2 cellular contexts compared by ENCODE assay signal in the genomic region with DNA sequence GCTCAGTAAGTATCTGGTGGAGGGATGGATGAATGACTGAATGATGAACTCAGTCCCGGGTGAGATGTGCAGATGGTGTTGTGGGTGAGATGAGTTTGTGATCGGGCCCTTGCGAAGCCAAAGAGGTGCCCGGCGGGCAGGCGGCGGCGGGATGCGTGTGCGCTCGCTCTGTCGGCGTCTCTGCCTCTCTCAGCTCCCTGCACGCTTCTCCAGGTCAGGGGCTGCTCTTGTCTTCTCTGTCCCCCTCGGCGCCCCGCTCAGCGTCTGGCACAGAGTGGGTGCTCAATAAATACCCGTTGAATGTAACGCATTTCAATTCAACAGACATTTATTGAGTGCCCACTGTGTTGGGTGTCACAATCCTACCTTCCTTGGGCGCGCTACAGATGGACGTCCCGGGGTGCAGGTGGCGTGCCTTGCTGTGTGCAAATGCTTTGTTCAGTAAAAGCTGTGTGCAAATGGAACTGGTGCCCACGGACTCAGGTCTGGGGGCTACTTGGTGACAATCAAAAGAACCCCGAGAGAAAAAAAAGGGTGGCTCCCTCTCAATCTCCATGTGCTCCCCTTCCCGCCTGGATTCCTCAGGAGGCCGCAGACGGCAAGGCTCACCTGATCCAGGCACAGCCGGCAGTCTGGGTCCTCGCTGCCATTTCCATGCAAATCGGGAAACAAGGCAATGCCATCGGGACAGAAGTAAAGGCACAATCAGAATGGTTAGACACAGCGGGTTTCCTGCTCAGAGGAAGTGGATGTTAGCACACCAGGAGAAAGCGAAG.
TF ChIP-seq lines count a peak whose summit lies in the region.

No MANE protein-coding gene starts in this region.

TF ChIP-seq in IMR-90, 13 proteins besides CTCF, POLR2A, EP300 and RAD21:
- TF ChIP-seq MAZ (IDR thresholded peaks at IDR 0.05; ENCODE audit: borderline replicate concordance, low read depth, low read length), result no peak
- TF ChIP-seq SMC3 (IDR thresholded peaks at IDR 0.05; ENCODE audit: low read depth, low read length), result no peak
- no peak for TF ChIP-seq MXI1 (IDR thresholded peaks at IDR 0.05; ENCODE audit: borderline replicate concordance, low read depth, low read length)
- no peak for TF ChIP-seq BHLHE40 (IDR thresholded peaks at IDR 0.05; ENCODE audit: low read depth, low read length)
- no peak for TF ChIP-seq RFX5 (IDR thresholded peaks at IDR 0.05; ENCODE audit: low read depth, low read length)
- TF ChIP-seq RCOR1 (IDR thresholded peaks at IDR 0.05; ENCODE audit: insufficient replicate concordance, low read length), result no peak
- no peak for TF ChIP-seq NFE2L2 (IDR thresholded peaks at IDR 0.05; ENCODE audit: low read depth, low read length)
- TF ChIP-seq, protein P1, sequence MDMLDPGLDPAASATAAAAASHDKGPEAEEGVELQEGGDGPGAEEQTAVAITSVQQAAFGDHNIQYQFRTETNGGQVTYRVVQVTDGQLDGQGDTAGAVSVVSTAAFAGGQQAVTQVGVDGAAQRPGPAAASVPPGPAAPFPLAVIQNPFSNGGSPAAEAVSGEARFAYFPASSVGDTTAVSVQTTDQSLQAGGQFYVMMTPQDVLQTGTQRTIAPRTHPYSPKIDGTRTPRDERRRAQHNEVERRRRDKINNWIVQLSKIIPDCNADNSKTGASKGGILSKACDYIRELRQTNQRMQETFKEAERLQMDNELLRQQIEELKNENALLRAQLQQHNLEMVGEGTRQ (IDR thresholded peaks at IDR 0.05; ENCODE audit: low read depth, low read length), result no peak
- no peak for TF ChIP-seq MAFK (IDR thresholded peaks at IDR 0.05; ENCODE audit: low read depth, low read length)
- no peak for TF ChIP-seq CEBPB (IDR thresholded peaks at IDR 0.05; ENCODE audit: low read depth, low read length)
- no peak for TF ChIP-seq FOS (IDR thresholded peaks at IDR 0.05; ENCODE audit: low read depth, low read length)
- no peak for TF ChIP-seq ELK1 (IDR thresholded peaks at IDR 0.05; ENCODE audit: borderline replicate concordance, low read depth, low read length)
- TF ChIP-seq CHD1 (IDR thresholded peaks at IDR 0.05; ENCODE audit: low read depth, low read length), result no peak

TF ChIP-seq in SK-N-SH, 30 proteins besides CTCF, POLR2A, EP300 and RAD21:
- no peak for TF ChIP-seq MEF2A (IDR thresholded peaks at IDR 0.05; ENCODE audit: borderline replicate concordance, low read depth)
- TF ChIP-seq POLR2AphosphoS5 (IDR thresholded peaks at IDR 0.05; ENCODE audit: low read depth, low read length), result no peak
- TF ChIP-seq FOXJ3 (CRISPR knock-in tag; IDR thresholded peaks at IDR 0.05), result no peak
- no peak for TF ChIP-seq ELF1 (IDR thresholded peaks at IDR 0.05)
- TF ChIP-seq RCOR1 (IDR thresholded peaks at IDR 0.05; ENCODE audit: low read length), result no peak
- no peak for TF ChIP-seq RFX5 (IDR thresholded peaks at IDR 0.05; ENCODE audit: low read length)
- TF ChIP-seq, protein P2, sequence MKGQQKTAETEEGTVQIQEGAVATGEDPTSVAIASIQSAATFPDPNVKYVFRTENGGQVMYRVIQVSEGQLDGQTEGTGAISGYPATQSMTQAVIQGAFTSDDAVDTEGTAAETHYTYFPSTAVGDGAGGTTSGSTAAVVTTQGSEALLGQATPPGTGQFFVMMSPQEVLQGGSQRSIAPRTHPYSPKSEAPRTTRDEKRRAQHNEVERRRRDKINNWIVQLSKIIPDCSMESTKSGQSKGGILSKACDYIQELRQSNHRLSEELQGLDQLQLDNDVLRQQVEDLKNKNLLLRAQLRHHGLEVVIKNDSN (IDR thresholded peaks at IDR 0.05; ENCODE audit: borderline replicate concordance, low read depth), result no peak
- TF ChIP-seq MXI1 (IDR thresholded peaks at IDR 0.05; ENCODE audit: low read depth, low read length), result no peak
- TF ChIP-seq TCF12 (IDR thresholded peaks at IDR 0.05), result no peak
- no peak for TF ChIP-seq SMC3 (IDR thresholded peaks at IDR 0.05; ENCODE audit: low read depth, low read length)
- TF ChIP-seq SIN3A (IDR thresholded peaks at IDR 0.05; ENCODE audit: borderline replicate concordance, low read depth, low read length), result no peak
- no peak for TF ChIP-seq PBX3 (IDR thresholded peaks at IDR 0.05)
- TF ChIP-seq FOSL2 (IDR thresholded peaks at IDR 0.05; ENCODE audit: borderline replicate concordance, low read depth), result no peak
- TF ChIP-seq TEAD4 (IDR thresholded peaks at IDR 0.05; ENCODE audit: borderline replicate concordance, insufficient read depth), result no peak
- TF ChIP-seq IRF3 (IDR thresholded peaks at IDR 0.05; ENCODE audit: low read depth, low read length), result no peak
- TF ChIP-seq RXRA (IDR thresholded peaks at IDR 0.05; ENCODE audit: borderline replicate concordance, low read depth), result no peak
- no peak for TF ChIP-seq YY1 (IDR thresholded peaks at IDR 0.05; ENCODE audit: low read depth)
- TF ChIP-seq, protein P1 (IDR thresholded peaks at IDR 0.05; ENCODE audit: borderline replicate concordance, low read depth, low read length), result no peak
- TF ChIP-seq FOXM1 (IDR thresholded peaks at IDR 0.05; ENCODE audit: low read depth), result no peak
